Comparison of ENCODE assay signal across 1 cellular context in genomic region chr22:40478456-40479125, GRCh38.
TF ChIP-seq lines count a peak whose summit lies in the region.

No MANE protein-coding gene starts in this region.

TF ChIP-seq in GM23338, 12 proteins besides CTCF, POLR2A, EP300 and RAD21 (continued from another document):
- no peak for TF ChIP-seq ZNF462 (CRISPR knock-in tag; IDR thresholded peaks at IDR 0.05)
- no peak for TF ChIP-seq ETS1 (IDR thresholded peaks at IDR 0.05)
- no peak for TF ChIP-seq ZNF331 (CRISPR knock-in tag; IDR thresholded peaks at IDR 0.05; ENCODE audit: low read depth)
- TF ChIP-seq REST (IDR thresholded peaks at IDR 0.05; ENCODE audit: unreplicated experiment) = no peak
- TF ChIP-seq ZNF114 (CRISPR knock-in tag; IDR thresholded peaks at IDR 0.05) = no peak
- TF ChIP-seq NANOG (IDR thresholded peaks at IDR 0.05; ENCODE audit: borderline replicate concordance) = no peak
- no peak for TF ChIP-seq EZH2 (IDR thresholded peaks at IDR 0.05; ENCODE audit: low read depth, unreplicated experiment)
- no peak for TF ChIP-seq STAT1 (IDR thresholded peaks at IDR 0.05; ENCODE audit: unreplicated experiment)
- no peak for TF ChIP-seq EZH2phosphoT487 (IDR thresholded peaks at IDR 0.05; ENCODE audit: unreplicated experiment)
- no peak for TF ChIP-seq JUNB (IDR thresholded peaks at IDR 0.05; ENCODE audit: unreplicated experiment)
